In genomic region chr1:180863158-180863775, GRCh38 we compare ENCODE assay signal across 9 cellular contexts. TPM values are rescaled to one million over a fixed set of nuclear protein-coding genes. Genes with fewer than 3 reads are reported as not detected.
DNase-seq lines count a peak whose midpoint lies in the region; ATAC-seq and TF ChIP-seq lines count a peak whose summit lies in the region.
"Had no signal": no experiment of that assay in that cellular context is flagged by ENCODE, and none has a peak within 500 bp of the region (broad histone marks: within the 10 kb centered on the region; RNA-seq: fewer than 3 reads in every experiment).

No MANE protein-coding gene starts in this region.

- H3K27me3 ChIP-seq in Peyer's patch = no peaks in the 10 kb centered on the region

- H3K27ac ChIP-seq in Peyer's patch = no peak overlapping the region
- H3K27ac ChIP-seq: BLaER1 treated with 17β-estradiol and CSF1 and Interleukin-3, amounts not matched to agents 10 nM and 100 nM had no signal

- TF ChIP-seq CTCF in Peyer's patch (IDR thresholded peaks at IDR 0.05) = peak; percentile 10 to 88 (median 78)

- ATAC-seq in HG03139 (IDR thresholded peaks at IDR 0.05; ENCODE audit: unreplicated experiment) = no peak

- H3K4me1 ChIP-seq in Peyer's patch = no peaks in the 10 kb centered on the region

- no peaks in the 10 kb centered on the region for H3K9me3 ChIP-seq in Peyer's patch
- H3K9me3 ChIP-seq: BLaER1 treated with 17β-estradiol and CSF1 and Interleukin-3, amounts not matched to agents 10 nM and 100 nM had no signal

- H3K36me3 ChIP-seq in Peyer's patch = peaks cover 0 to 15% (median 0%) of the 10 kb centered on the region in 3 donors

- no peak for TF ChIP-seq POLR2A in Peyer's patch (IDR thresholded peaks at IDR 0.05)

- DNase-seq in NCI-H187 (lab: John Stamatoyannopoulos, UW) (peak; percentile 48 to 88), NCI-H187 treated with DMSO at 0.1 percent for 48 hours (lab: John Stamatoyannopoulos, UW) (no peak), HT1080 (ENCODE audit: low read depth) (peak; percentile 63), Peyer's patch (peak in 1 of 3 donors; percentile 64), middle frontal gyrus (ENCODE audit: extremely low spot score, low spot score) (peak; percentile 81)
- DNase-seq in effector CD4-positive, alpha-beta T cell = peak; percentile 3
- no peak for DNase-seq in stimulated activated naive CD4-positive, alpha-beta T cell treated with Interleukin-2 at 50 U/mL for 16 hours (lab: John Stamatoyannopoulos, UW)

- H3K4me3 ChIP-seq in Peyer's patch = no peak overlapping the region
- H3K4me3 ChIP-seq: BLaER1 treated with 17β-estradiol and CSF1 and Interleukin-3, amounts not matched to agents 10 nM and 100 nM had no signal

RNA-seq across cellular contexts. Expression of gene KIAA1614, which starts 49.4 kb away (rescaled TPM):
- total RNA-seq in HT1080 (2014; rRNA removed; shearing (Covaris generic)) = 0.11 and 0.40 TPM in 2 replicates
- 1.3 and 1.5 TPM in 2 replicates for polyA plus RNA-seq in HT1080 (2015; cell fraction: cytosol; rRNA removed)
- polyA plus RNA-seq in HT1080 (2015; cell fraction: nucleus; rRNA removed) = 1.3 TPM in 2 replicates
- 1 to 10 TPM in 3 of 4 donors, under 1 TPM in 1; 0.35 to 2.5 (median 1.7) TPM for total RNA-seq in Peyer's patch

Comparison
In these comparisons a context has a peak if more than half of its experiments do, and no peak if none do; other contexts are left out.
1. DNase-seq: peak in NCI-H187 (2 of 2), HT1080 (single experiment), effector CD4-positive, alpha-beta T cell (single experiment) and middle frontal gyrus (single experiment); none in NCI-H187 treated with DMSO at 0.1 percent for 48 hours (single experiment) and stimulated activated naive CD4-positive, alpha-beta T cell treated with Interleukin-2 at 50 U/mL for 16 hours (single experiment).